Comparison of ENCODE assay signal across 2 cellular contexts in genomic region chr20:25399038-25399430, GRCh38.
TF ChIP-seq lines count a peak whose summit lies in the region.

No MANE protein-coding gene starts in this region.

TF ChIP-seq in A549, 52 proteins besides CTCF, POLR2A, EP300 and RAD21:
- TF ChIP-seq POLR2AphosphoS2 (conservative IDR thresholded peaks at IDR 0.05; ENCODE audit: low read length) (no peak), SMC3 (IDR thresholded peaks at IDR 0.05) (peak; percentile 96)

TF ChIP-seq in GM12878, 131 proteins besides CTCF, POLR2A, EP300 and RAD21:
- peak; percentile 83; the same call in 1 of the 2 replicates for TF ChIP-seq SMC3 (IDR thresholded peaks at IDR 0.05; ENCODE audit: borderline replicate concordance, low read length)
- no peak for TF ChIP-seq IRF3 (IDR thresholded peaks at IDR 0.05)
- no peak for TF ChIP-seq ZBTB33 (IDR thresholded peaks at IDR 0.05)
- no peak for TF ChIP-seq WRNIP1 (IDR thresholded peaks at IDR 0.05; ENCODE audit: borderline replicate concordance, low read depth, low read length)
